Comparison of ENCODE assay signal across 38 cellular contexts in the genomic region with DNA sequence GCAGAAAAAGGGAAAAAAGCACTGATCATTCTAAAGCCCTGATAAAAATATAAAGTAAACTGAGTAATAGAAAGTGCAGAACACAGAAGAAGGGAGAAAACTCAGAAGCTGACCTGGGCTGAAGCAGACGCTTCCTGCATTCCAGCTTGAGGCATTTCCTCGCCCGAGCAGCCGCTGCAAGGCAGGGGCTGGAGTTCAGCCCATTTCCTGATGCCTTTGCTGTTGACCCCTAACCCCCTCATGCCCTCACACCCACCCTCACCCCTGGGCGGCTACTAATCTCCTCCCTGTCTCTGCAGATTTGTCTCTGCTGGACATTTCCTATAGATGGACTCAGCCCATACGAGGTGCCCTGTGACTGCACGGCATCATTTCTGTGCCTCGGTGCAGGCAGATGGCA.
"Had no signal": no experiment of that assay in that cellular context is flagged by ENCODE, and none has a peak within 500 bp of the region (broad histone marks: within the 10 kb centered on the region; RNA-seq: fewer than 3 reads in every experiment).

No MANE protein-coding gene starts in this region.

- H3K4me1 Mint-ChIP-seq: activated B cell treated with CpG ODN at 0.5 μM for 24 hours; activated CD4-positive, alpha-beta T cell treated with anti-CD3 and anti-CD28 coated beads, Interleukin-2, amount 10 ng/mL, durations not matched to agents 24 days and 14 days; activated CD8-positive, alpha-beta memory T cell treated with anti-CD3 and anti-CD28 coated beads, Interleukin-2, amount 10 ng/mL, durations not matched to agents 7 days and 5 days; activated naive CD4-positive, alpha-beta T cell treated with anti-CD3 and anti-CD28 coated beads, Interleukin-2, amount 10 ng/mL, durations not matched to agents 7 days and 5 days; activated naive CD4-positive, alpha-beta T cell treated with anti-CD3 and anti-CD28 coated beads, Interleukin-2, amount 50 U/mL, for 24 hours; activated naive CD8-positive, alpha-beta T cell treated with anti-CD3 and anti-CD28 coated beads, Interleukin-2, amount 10 ng/mL, durations not matched to agents 7 days and 5 days; activated naive CD8-positive, alpha-beta T cell treated with anti-CD3 and anti-CD28 coated beads, Interleukin-2, amount 50 U/mL, for 24 hours; central memory CD8-positive, alpha-beta T cell had no signal

- H3K36me3 Mint-ChIP-seq: activated naive CD4-positive, alpha-beta T cell treated with anti-CD3 and anti-CD28 coated beads, Interleukin-2, amount 10 ng/mL, durations not matched to agents 7 days and 5 days; activated naive CD4-positive, alpha-beta T cell treated with anti-CD3 and anti-CD28 coated beads, Interleukin-2, amount 50 U/mL, for 24 hours; activated naive CD8-positive, alpha-beta T cell treated with anti-CD3 and anti-CD28 coated beads, Interleukin-2, amount 10 ng/mL, durations not matched to agents 7 days and 5 days; brain had no signal

- H3K27ac ChIP-seq: ascending aorta, cardiac muscle cell, WERI-Rb-1 had no signal

- H3K9me3 ChIP-seq: ascending aorta had no signal

- H3K27me3 ChIP-seq: ascending aorta had no signal

- H3K9me3 Mint-ChIP-seq: activated naive CD4-positive, alpha-beta T cell treated with anti-CD3 and anti-CD28 coated beads, Interleukin-2, amount 50 U/mL, for 24 hours had no signal

- H3K36me3 ChIP-seq: ascending aorta, cardiac muscle cell, WERI-Rb-1 had no signal

- H3K4me1 ChIP-seq: ascending aorta had no signal

- H3K4me3 ChIP-seq: ascending aorta, cardiac muscle cell had no signal

- ATAC-seq: activated CD8-positive, alpha-beta memory T cell treated with anti-CD3 and anti-CD28 coated beads, Interleukin-2, amount 10 ng/mL, durations not matched to agents 7 days and 5 days; activated CD8-positive, alpha-beta T cell treated with anti-CD3 and anti-CD28 coated beads for 36 hours; activated naive CD8-positive, alpha-beta T cell treated with anti-CD3 and anti-CD28 coated beads, Interleukin-2, amount 50 U/mL, for 24 hours had no signal

- H3K27me3 Mint-ChIP-seq: activated CD4-positive, alpha-beta T cell treated with anti-CD3 and anti-CD28 coated beads, Interleukin-2, amount 10 ng/mL, durations not matched to agents 24 days and 14 days had no signal

- H3K27ac Mint-ChIP-seq: activated B cell treated with CpG ODN at 0.5 μM for 24 hours; activated CD4-positive, alpha-beta memory T cell treated with anti-CD3 and anti-CD28 coated beads for 36 hours; activated CD4-positive, alpha-beta T cell treated with anti-CD3 and anti-CD28 coated beads, Interleukin-2, amount 10 ng/mL, durations not matched to agents 24 days and 14 days; activated CD8-positive, alpha-beta memory T cell treated with anti-CD3 and anti-CD28 coated beads, Interleukin-2, amount 10 ng/mL, durations not matched to agents 7 days and 5 days; activated CD8-positive, alpha-beta T cell treated with anti-CD3 and anti-CD28 coated beads for 36 hours; activated naive CD4-positive, alpha-beta T cell treated with anti-CD3 and anti-CD28 coated beads, Interleukin-2, amount 10 ng/mL, durations not matched to agents 7 days and 5 days; activated naive CD8-positive, alpha-beta T cell; activated naive CD8-positive, alpha-beta T cell treated with anti-CD3 and anti-CD28 coated beads, Interleukin-2, amount 50 U/mL, for 24 hours; activated T-cell treated with anti-CD3 and anti-CD28 coated beads, Interleukin-2, amount 50 U/mL, for 24 hours; activated T-helper 2 cell treated with anti-CD3 and anti-CD28 coated beads, Interferon-gamma antibody, Interleukin-2, Interleukin-4, amounts not matched to agents 10 μg/mL and 5 μg/mL and 100 μg/mL, durations not matched to agents 14 hours and 24 hours and 36 hours; T-helper 1 cell treated with Interleukin-12 subunit alpha and Interleukin-12 subunit beta and Interleukin-4 antibody, amounts not matched to agents 30 μg/mL and 1 μg/mL, for 36 hours; T-helper 2 cell treated with Interferon-gamma antibody and Interleukin-4, amounts not matched to agents 5 μg/mL and 100 μg/mL, for 36 hours had no signal

- H3K4me3 Mint-ChIP-seq: activated B cell treated with CpG ODN at 0.5 μM for 24 hours; activated CD4-positive, alpha-beta memory T cell treated with anti-CD3 and anti-CD28 coated beads for 36 hours; activated CD4-positive, alpha-beta T cell treated with anti-CD3 and anti-CD28 coated beads, Interleukin-2, amount 10 ng/mL, durations not matched to agents 24 days and 14 days; activated CD8-positive, alpha-beta memory T cell treated with anti-CD3 and anti-CD28 coated beads, Interleukin-2, amount 10 ng/mL, durations not matched to agents 7 days and 5 days; activated CD8-positive, alpha-beta T cell treated with anti-CD3 and anti-CD28 coated beads for 36 hours; activated naive CD4-positive, alpha-beta T cell treated with anti-CD3 and anti-CD28 coated beads, Interleukin-2, amount 10 ng/mL, durations not matched to agents 7 days and 5 days; activated naive CD4-positive, alpha-beta T cell treated with anti-CD3 and anti-CD28 coated beads, Interleukin-2, amount 50 U/mL, for 24 hours; activated naive CD8-positive, alpha-beta T cell; activated naive CD8-positive, alpha-beta T cell treated with anti-CD3 and anti-CD28 coated beads, Interleukin-2, amount 10 ng/mL, durations not matched to agents 7 days and 5 days; activated naive CD8-positive, alpha-beta T cell treated with anti-CD3 and anti-CD28 coated beads, Interleukin-2, amount 50 U/mL, for 24 hours; activated T-cell treated with anti-CD3 and anti-CD28 coated beads, Interleukin-2, amount 50 U/mL, for 24 hours; brain; central memory CD8-positive, alpha-beta T cell; T-helper 1 cell treated with Interleukin-12 subunit alpha and Interleukin-12 subunit beta and Interleukin-4 antibody, amounts not matched to agents 30 μg/mL and 1 μg/mL, for 36 hours; T-helper 2 cell treated with Interferon-gamma antibody and Interleukin-4, amounts not matched to agents 5 μg/mL and 100 μg/mL, for 36 hours had no signal

- FAIRE-seq: bronchial epithelial cell, TTC549 had no signal

- DNase-seq: activated B cell treated with CpG ODN at 0.5 μM for 24 hours; activated CD4-positive, alpha-beta memory T cell treated with anti-CD3 and anti-CD28 coated beads for 36 hours; activated CD4-positive, alpha-beta T cell treated with anti-CD3 and anti-CD28 coated beads for 4 hours; activated CD4-positive, alpha-beta T cell treated with anti-CD3 and anti-CD28 coated beads, Interleukin-2, amount 10 ng/mL, durations not matched to agents 24 days and 14 days; activated CD4-positive, alpha-beta T cell treated with anti-CD3 and anti-CD28 coated beads, Interleukin-2, amount 50 U/mL, for 1 hour; activated CD4-positive, alpha-beta T cell treated with anti-CD3 and anti-CD28 coated beads, Interleukin-2, amount 50 U/mL, for 4 hours; activated CD4-positive, CD25-positive, alpha-beta regulatory T cell treated with anti-CD3 and anti-CD28 coated beads, Interleukin-2, amount 50 U/mL, for 72 hours; activated CD8-positive, alpha-beta memory T cell treated with anti-CD3 and anti-CD28 coated beads for 24 hours; activated CD8-positive, alpha-beta memory T cell treated with anti-CD3 and anti-CD28 coated beads, Interleukin-2, amount 10 ng/mL, durations not matched to agents 7 days and 5 days; activated CD8-positive, alpha-beta memory T cell treated with anti-CD3 and anti-CD28 coated beads, Interleukin-2, amount 50 U/mL, for 48 hours; activated CD8-positive, alpha-beta T cell treated with anti-CD3 and anti-CD28 coated beads for 36 hours; activated effector memory CD4-positive, alpha-beta T cell treated with Interleukin-2 at 50 U/mL for 16 hours; activated gamma-delta T cell; activated naive CD4-positive, alpha-beta T cell treated with anti-CD3 and anti-CD28 coated beads, Interleukin-2, amount 10 ng/mL, durations not matched to agents 7 days and 5 days; activated naive CD4-positive, alpha-beta T cell treated with Interleukin-2 at 50 U/mL for 16 hours; activated naive CD8-positive, alpha-beta T cell treated with anti-CD3 and anti-CD28 coated beads, Interleukin-2, amount 10 ng/mL, durations not matched to agents 7 days and 5 days; activated naive CD8-positive, alpha-beta T cell treated with anti-CD3 and anti-CD28 coated beads, Interleukin-2, amount 50 U/mL, for 24 hours; activated T-cell treated with anti-CD3 and anti-CD28 coated beads, Interleukin-2, amount 50 U/mL, for 24 hours; activated T-cell treated with anti-CD3 and anti-CD28 coated beads, Interleukin-2, amount 50 U/mL, for 48 hours; amygdala; anterior cingulate cortex; caudate nucleus; cerebellar nuclear complex; T-helper 1 cell; T-helper 2 cell; T-helper 9 cell; WERI-Rb-1 had no signal
